Comparison of ENCODE assay signal across 10 cellular contexts in the genomic region with DNA sequence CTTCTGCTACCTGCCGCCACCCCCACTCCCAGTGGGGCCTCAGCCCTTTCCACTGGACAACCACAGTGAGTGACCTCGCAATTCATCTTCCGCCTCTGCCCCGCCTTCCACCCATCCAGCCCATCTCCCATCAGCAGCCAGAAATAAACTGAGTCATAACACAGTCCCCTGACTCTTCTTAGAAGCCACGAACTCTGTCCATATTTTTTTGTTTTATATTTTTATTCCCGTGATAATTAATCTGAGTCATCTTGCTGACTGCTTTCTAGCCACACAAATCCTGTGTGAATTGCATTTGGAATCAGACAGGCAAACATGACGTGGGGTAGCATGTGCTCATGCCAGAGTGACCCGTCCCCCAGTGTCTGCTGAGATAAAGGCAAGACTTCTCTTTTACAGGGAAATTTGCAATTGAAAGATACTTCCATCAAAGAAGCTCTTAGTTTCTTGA. TPM values are rescaled to one million over a fixed set of nuclear protein-coding genes. Genes with fewer than 3 reads are reported as not detected.
A peak's percentile ranks its signal among the peaks of the same experiment; 100 is the strongest.
DNase-seq lines count a peak whose midpoint lies in the region; ATAC-seq and TF ChIP-seq lines count a peak whose summit lies in the region.
"Had no signal": no experiment of that assay in that cellular context is flagged by ENCODE, and none has a peak within 500 bp of the region (broad histone marks: within the 10 kb centered on the region; RNA-seq: fewer than 3 reads in every experiment).

No MANE protein-coding gene starts in this region.

- peaks cover 45% of the 10 kb centered on the region for H3K4me1 Mint-ChIP-seq in CD8-positive, alpha-beta T cell (ENCODE audit: low read depth)
- H3K4me1 Mint-ChIP-seq in IgD-negative memory B cell, result peaks cover 5 to 12% (median 11%) of the 10 kb centered on the region in 3 donors
- H3K4me1 Mint-ChIP-seq in chondrocyte (ENCODE audit: low read depth), result peaks cover 34% of the 10 kb centered on the region
- H3K4me1 Mint-ChIP-seq in nephron progenitor cell, result peaks cover 41% of the 10 kb centered on the region

- no peak for TF ChIP-seq CTCF in CD8-positive, alpha-beta T cell (IDR thresholded peaks at IDR 0.05)
- TF ChIP-seq CTCF in chondrocyte (IDR thresholded peaks at IDR 0.05) (no peak), nephron progenitor cell (IDR thresholded peaks at IDR 0.05) (no peak), ascending aorta (IDR thresholded peaks at IDR 0.05) (no peak)

- peak overlapping the region; percentile 87 for H3K27ac Mint-ChIP-seq in CD8-positive, alpha-beta T cell
- peak overlapping the region in 2 of 3 donors; percentile 6 to 65 for H3K27ac Mint-ChIP-seq in IgD-negative memory B cell
- peak overlapping the region; percentile 95 for H3K27ac Mint-ChIP-seq in chondrocyte (ENCODE audit: unreplicated experiment)
- H3K27ac Mint-ChIP-seq in nephron progenitor cell, result peak overlapping the region; percentile 3

- H3K36me3 ChIP-seq in CD8-positive, alpha-beta T cell (ENCODE audit: insufficient read depth, low read length), result peaks cover 10% of the 10 kb centered on the region
- peaks cover 30 to 34% of the 10 kb centered on the region in 2 donors for H3K36me3 ChIP-seq in ascending aorta

- H3K4me3 Mint-ChIP-seq in CD8-positive, alpha-beta T cell, result no peak overlapping the region
- no peak overlapping the region for H3K4me3 Mint-ChIP-seq in IgD-negative memory B cell
- H3K4me3 Mint-ChIP-seq in chondrocyte (ENCODE audit: unreplicated experiment), result no peak overlapping the region
- H3K4me3 Mint-ChIP-seq in nephron progenitor cell, result no peak overlapping the region

- ATAC-seq in CD8-positive, alpha-beta T cell, result no peak
- no peak for ATAC-seq in GM21447 (IDR thresholded peaks at IDR 0.05; ENCODE audit: unreplicated experiment)
- ATAC-seq in GM19467 (IDR thresholded peaks at IDR 0.05; ENCODE audit: unreplicated experiment), result no peak

- H3K9me3 ChIP-seq in CD8-positive, alpha-beta T cell (ENCODE audit: low read length), result no peaks in the 10 kb centered on the region
- H3K9me3 ChIP-seq in ascending aorta, result no peaks in the 10 kb centered on the region
- H3K9me3 ChIP-seq: Caco-2 had no signal

- intact Hi-C loops in CD8-positive, alpha-beta T cell (cut with DNase I, micrococcal nuclease), result no loop called here
- intact Hi-C loops in ascending aorta (cut with DNase I), result no loop called here

- no peaks in the 10 kb centered on the region for H3K27me3 Mint-ChIP-seq in CD8-positive, alpha-beta T cell (ENCODE audit: low read depth)
- H3K27me3 Mint-ChIP-seq in IgD-negative memory B cell (no peaks in the 10 kb centered on the region), chondrocyte (ENCODE audit: low read depth) (no peaks in the 10 kb centered on the region), nephron progenitor cell (ENCODE audit: low read depth, poor library complexity) (no peaks in the 10 kb centered on the region)

- DNase-seq in CD8-positive, alpha-beta T cell, result no peak
- DNase-seq in chondrocyte (ENCODE audit: low spot score), result peak; percentile 44
- no peak for DNase-seq in nephron progenitor cell
- DNase-seq in cerebellum (ENCODE audit: low spot score), result no peak
- DNase-seq in ascending aorta (ENCODE audit: low spot score in 2 of 2), result no peak
- DNase-seq: Caco-2, nucleus accumbens had no signal

- CTCF ChIA-PET in CD8-positive, alpha-beta T cell (lab: Charles Lee), result no interaction called here

- no peak overlapping the region for H3K4me3 ChIP-seq in CD8-positive, alpha-beta T cell (ENCODE audit: low read depth, low read length)
- H3K4me3 ChIP-seq in ascending aorta, result no peak overlapping the region

- H3K27ac ChIP-seq in CD8-positive, alpha-beta T cell (ENCODE audit: low read depth, low read length), result no peak overlapping the region
- H3K27ac ChIP-seq in ascending aorta, result no peak overlapping the region

- no peaks in the 10 kb centered on the region for H3K9me3 Mint-ChIP-seq in CD8-positive, alpha-beta T cell
- H3K9me3 Mint-ChIP-seq in IgD-negative memory B cell (no peaks in the 10 kb centered on the region), chondrocyte (ENCODE audit: low read depth) (no peaks in the 10 kb centered on the region), nephron progenitor cell (no peaks in the 10 kb centered on the region)

- peaks cover 13% of the 10 kb centered on the region for H3K4me1 ChIP-seq in CD8-positive, alpha-beta T cell (ENCODE audit: insufficient read depth, low read length)
- peaks cover 0 to 3% of the 10 kb centered on the region in 2 donors for H3K4me1 ChIP-seq in ascending aorta

- H3K27me3 ChIP-seq in CD8-positive, alpha-beta T cell (ENCODE audit: insufficient read depth, low read length), result no peaks in the 10 kb centered on the region
- no peaks in the 10 kb centered on the region for H3K27me3 ChIP-seq in ascending aorta

- POLR2A ChIA-PET in CD8-positive, alpha-beta T cell (lab: Charles Lee), result no interaction called here

- H3K36me3 Mint-ChIP-seq in CD8-positive, alpha-beta T cell, result peaks cover 50% of the 10 kb centered on the region
- H3K36me3 Mint-ChIP-seq in IgD-negative memory B cell (peaks cover 6% of the 10 kb centered on the region), chondrocyte (ENCODE audit: low read depth) (peaks cover 15% of the 10 kb centered on the region), nephron progenitor cell (ENCODE audit: low read depth) (peaks cover 35% of the 10 kb centered on the region)

RNA-seq across cellular contexts. Expression of gene FADD, which starts 7.0 kb away (rescaled TPM):
- 10 to 100 TPM; 10.5 to 11.0 TPM for total RNA-seq in CD8-positive, alpha-beta T cell
- polyA plus RNA-seq in IgD-negative memory B cell, result 21.0 TPM
- 23.2 to 26.8 TPM (median 26.2 TPM) in 3 replicates for total RNA-seq in chondrocyte
- total RNA-seq in cerebellum, result 11.2 TPM
- 22.2 TPM for total RNA-seq in ascending aorta

Comparison
In these comparisons a context has a peak if more than half of its experiments do, and no peak if none do; other contexts are left out.
1. H3K27ac Mint-ChIP-seq: peak in every context shown above with its lines; median percentile 95 in chondrocyte; 87 in CD8-positive, alpha-beta T cell; 36 in IgD-negative memory B cell; 3 in nephron progenitor cell.